In genomic region chr14:32607399-32607798, GRCh38 we compare ENCODE assay signal across 24 cellular contexts.
"Had no signal": no experiment of that assay in that cellular context is flagged by ENCODE, and none has a peak within 500 bp of the region (broad histone marks: within the 10 kb centered on the region; RNA-seq: fewer than 3 reads in every experiment).

No MANE protein-coding gene starts in this region.

- H3K9me3 ChIP-seq: esophagus muscularis mucosa, suprapubic skin, transverse colon, vagina had no signal

- H3K36me3 ChIP-seq: esophagus muscularis mucosa, suprapubic skin, transverse colon, vagina, WERI-Rb-1 had no signal

- H3K27ac ChIP-seq: esophagus muscularis mucosa, suprapubic skin, transverse colon, vagina, WERI-Rb-1 had no signal

- DNase-seq: activated CD4-positive, alpha-beta T cell treated with anti-CD3 and anti-CD28 coated beads for 1 hour; activated CD8-positive, alpha-beta memory T cell treated with anti-CD3 and anti-CD28 coated beads for 24 hours; activated CD8-positive, alpha-beta memory T cell treated with anti-CD3 and anti-CD28 coated beads, Interleukin-2, amount 50 U/mL, for 48 hours; activated effector memory CD4-positive, alpha-beta T cell treated with anti-CD3 and anti-CD28 coated beads, Interleukin-2, amount 50 U/mL, for 16 hours; activated naive CD4-positive, alpha-beta T cell treated with anti-CD3 and anti-CD28 coated beads, Interleukin-2, amount 50 U/mL, for 16 hours; activated T-cell treated with anti-CD3 and anti-CD28 coated beads, Interleukin-2, amount 50 U/mL, for 48 hours; dermis blood vessel endothelial cell; effector memory CD4-positive, alpha-beta T cell; foreskin melanocyte; glutamatergic neuron; hippocampal formation; islet precursor cell; mammary epithelial cell; small intestine; stimulated activated CD4-positive, alpha-beta T cell treated with anti-CD3 and anti-CD28 coated beads, Interleukin-15, amount 100 ng/mL, for 24 hours; stimulated activated CD4-positive, alpha-beta T cell treated with anti-CD3 and anti-CD28 coated beads, Interleukin-2, amount 100 ng/mL, for 48 hours; stimulated activated naive CD8-positive, alpha-beta T cell treated with anti-CD3 and anti-CD28 coated beads, Interleukin-15, amount 100 ng/mL, for 72 hours; T-helper 2 cell; transverse colon; WERI-Rb-1 had no signal

- H3K27me3 ChIP-seq: esophagus muscularis mucosa, suprapubic skin, transverse colon, vagina had no signal

- ATAC-seq: left lobe of liver; stimulated activated naive CD8-positive, alpha-beta T cell treated with anti-CD3 and anti-CD28 coated beads, Interleukin-15, amount 100 ng/mL, for 72 hours had no signal

- H3K4me3 ChIP-seq: esophagus muscularis mucosa, suprapubic skin, transverse colon, vagina had no signal
